ENCODE assay signal across 1 cellular context in the genomic region with DNA sequence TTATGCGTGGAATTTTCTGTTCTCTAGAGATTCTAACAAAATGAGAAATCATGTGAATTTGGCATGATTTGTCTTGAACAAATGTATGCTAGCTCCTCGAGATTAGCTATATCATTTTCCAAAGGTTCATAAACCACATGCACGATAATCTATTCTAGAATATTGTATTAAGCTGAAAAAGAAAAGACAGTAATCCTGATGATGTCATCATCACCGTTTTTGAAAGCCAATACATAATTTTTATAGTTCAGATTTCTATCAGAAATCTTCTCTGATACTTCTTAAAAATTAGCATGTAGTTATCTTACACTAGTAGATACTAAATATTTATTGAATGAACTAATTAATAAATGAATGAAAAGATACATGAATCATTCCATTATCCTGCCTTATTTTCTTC.
TF ChIP-seq lines count a peak whose summit lies in the region.

No MANE protein-coding gene starts in this region.

TF ChIP-seq in HepG2, 621 proteins besides CTCF, POLR2A, EP300 and RAD21 (continued from another document):
- TF ChIP-seq, protein P1, sequence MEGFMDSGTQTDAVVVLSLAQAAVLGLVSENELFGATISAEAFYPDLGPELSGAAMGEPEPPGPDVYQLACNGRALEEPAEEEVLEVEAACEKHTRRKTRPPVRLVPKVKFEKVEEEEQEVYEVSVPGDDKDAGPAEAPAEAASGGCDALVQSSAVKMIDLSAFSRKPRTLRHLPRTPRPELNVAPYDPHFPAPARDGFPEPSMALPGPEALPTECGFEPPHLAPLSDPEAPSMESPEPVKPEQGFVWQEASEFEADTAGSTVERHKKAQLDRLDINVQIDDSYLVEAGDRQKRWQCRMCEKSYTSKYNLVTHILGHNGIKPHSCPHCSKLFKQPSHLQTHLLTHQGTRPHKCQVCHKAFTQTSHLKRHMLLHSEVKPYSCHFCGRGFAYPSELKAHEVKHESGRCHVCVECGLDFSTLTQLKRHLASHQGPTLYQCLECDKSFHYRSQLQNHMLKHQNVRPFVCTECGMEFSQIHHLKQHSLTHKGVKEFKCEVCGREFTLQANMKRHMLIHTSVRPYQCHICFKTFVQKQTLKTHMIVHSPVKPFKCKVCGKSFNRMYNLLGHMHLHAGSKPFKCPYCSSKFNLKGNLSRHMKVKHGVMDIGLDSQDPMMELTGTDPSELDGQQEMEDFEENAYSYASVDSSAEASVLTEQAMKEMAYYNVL (CRISPR knock-in tag; IDR thresholded peaks at IDR 0.05; ENCODE audit: borderline replicate concordance), result no peak
- TF ChIP-seq ZNF652 (CRISPR knock-in tag; IDR thresholded peaks at IDR 0.05; ENCODE audit: borderline replicate concordance, low read depth) (no peak), CREB1 (IDR thresholded peaks at IDR 0.05) (peak; percentile 79), CREB1 (CRISPR knock-in tag; IDR thresholded peaks at IDR 0.05) (no peak), NR2F2 (IDR thresholded peaks at IDR 0.05; ENCODE audit: borderline replicate concordance, low read depth) (no peak), GTF2F1 (IDR thresholded peaks at IDR 0.05; ENCODE audit: low read length) (no peak), ZNF768 (CRISPR knock-in tag; IDR thresholded peaks at IDR 0.05) (no peak), ZNF780A (CRISPR knock-in tag; IDR thresholded peaks at IDR 0.05) (no peak)
- TF ChIP-seq, protein P2, sequence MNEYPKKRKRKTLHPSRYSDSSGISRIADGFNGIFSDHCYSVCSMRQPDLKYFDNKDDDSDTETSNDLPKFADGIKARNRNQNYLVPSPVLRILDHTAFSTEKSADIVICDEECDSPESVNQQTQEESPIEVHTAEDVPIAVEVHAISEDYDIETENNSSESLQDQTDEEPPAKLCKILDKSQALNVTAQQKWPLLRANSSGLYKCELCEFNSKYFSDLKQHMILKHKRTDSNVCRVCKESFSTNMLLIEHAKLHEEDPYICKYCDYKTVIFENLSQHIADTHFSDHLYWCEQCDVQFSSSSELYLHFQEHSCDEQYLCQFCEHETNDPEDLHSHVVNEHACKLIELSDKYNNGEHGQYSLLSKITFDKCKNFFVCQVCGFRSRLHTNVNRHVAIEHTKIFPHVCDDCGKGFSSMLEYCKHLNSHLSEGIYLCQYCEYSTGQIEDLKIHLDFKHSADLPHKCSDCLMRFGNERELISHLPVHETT (CRISPR knock-in tag; conservative IDR thresholded peaks at IDR 0.05), result no peak
